ENCODE assay signal across 7 cellular contexts in the genomic region with DNA sequence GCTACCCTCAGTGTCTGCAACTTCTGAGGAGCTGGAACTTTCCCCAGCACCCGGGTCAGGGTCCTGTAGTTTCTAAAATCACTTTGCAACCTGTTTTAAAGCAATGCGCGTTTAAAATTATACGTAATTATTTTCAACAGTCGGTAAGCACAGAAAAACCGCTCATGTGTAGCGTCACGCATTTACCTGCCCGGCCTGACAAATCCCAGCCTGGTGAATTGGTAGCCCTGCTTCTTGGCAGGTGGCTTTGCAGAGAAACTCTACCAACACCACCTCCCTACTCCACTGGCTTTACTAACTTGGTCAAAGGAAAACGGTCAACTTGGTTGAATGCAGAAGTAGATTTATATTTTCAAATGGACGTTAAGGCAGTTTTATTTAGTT. TPM values are rescaled to one million over a fixed set of nuclear protein-coding genes. Genes with fewer than 3 reads are reported as not detected.
DNase-seq lines count a peak whose midpoint lies in the region; ATAC-seq and TF ChIP-seq lines count a peak whose summit lies in the region.

No MANE protein-coding gene starts in this region.

- no peak for TF ChIP-seq CTCF in WTC11 (IDR thresholded peaks at IDR 0.05)

- H3K9me3 Mint-ChIP-seq in WTC11, result peaks cover 7% of the 10 kb centered on the region
- peaks cover 0 to 3% (median 0%) of the 10 kb centered on the region in 6 donors for H3K9me3 Mint-ChIP-seq in immature natural killer cell

- H3K9me3 ChIP-seq in stomach smooth muscle (ENCODE audit: control insufficient read depth in 2 of 2, low read length in 2 of 2), result no peaks in the 10 kb centered on the region

- DNase-seq in WTC11 (ENCODE audit: low spot score) (peak; percentile 28), immature natural killer cell (no peak), NCI-H1417 treated with DMSO at 0.1 percent for 48 hours (lab: John Stamatoyannopoulos, UW) (no peak)

- no peaks in the 10 kb centered on the region for H3K36me3 ChIP-seq in stomach smooth muscle (ENCODE audit: control insufficient read depth in 2 of 2, insufficient read depth in 2 of 2, low read length in 2 of 2)

- peaks cover 0 to 6% of the 10 kb centered on the region in 2 donors for H3K27me3 ChIP-seq in stomach smooth muscle (ENCODE audit: control insufficient read depth in 1 of 2, insufficient read depth in 2 of 2, low read length in 2 of 2)

- H3K4me1 ChIP-seq in stomach smooth muscle (ENCODE audit: control insufficient read depth, insufficient read depth, low read length), result no peaks in the 10 kb centered on the region

- H3K4me1 Mint-ChIP-seq in WTC11 (peaks cover 19% of the 10 kb centered on the region), immature natural killer cell (peaks cover 9 to 22% of the 10 kb centered on the region in 2 donors)

- H3K36me3 Mint-ChIP-seq in WTC11 (peaks cover 8% of the 10 kb centered on the region), immature natural killer cell (peaks cover 0 to 4% (median 0%) of the 10 kb centered on the region in 3 donors)

- H3K27me3 Mint-ChIP-seq in WTC11 (ENCODE audit: low read depth) (peaks cover 3% of the 10 kb centered on the region; the same call in 1 of the 2 replicates), immature natural killer cell (ENCODE audit: low read depth in 3 of 3) (peaks cover 2 to 4% (median 2%) of the 10 kb centered on the region in 3 donors)

- CTCF ChIA-PET in WTC11 (lab: Charles Lee), result no interaction called here

- peak overlapping the region in 1 of 2 donors; percentile 8 for H3K9ac ChIP-seq in stomach smooth muscle (ENCODE audit: low read length in 2 of 2)

- no peak overlapping the region for H3K27ac Mint-ChIP-seq in WTC11
- H3K27ac Mint-ChIP-seq in immature natural killer cell, result peak overlapping the region in 1 of 6 donors; percentile 55

- POLR2A ChIA-PET in WTC11 (lab: Charles Lee), result no interaction called here

- no peak overlapping the region for H3K27ac ChIP-seq in stomach smooth muscle (ENCODE audit: low read length)

- H3K4me3 Mint-ChIP-seq in WTC11 (peak overlapping the region; percentile 69), immature natural killer cell (peak overlapping the region; percentile 80 to 90 (median 83))

- ATAC-seq in GM18519 (IDR thresholded peaks at IDR 0.05; ENCODE audit: low FRiP score, unreplicated experiment) (peak; percentile 5), HG03025 (IDR thresholded peaks at IDR 0.05; ENCODE audit: low FRiP score, unreplicated experiment) (peak; percentile 17), WTC11 (peak; percentile 36), HG02623 (IDR thresholded peaks at IDR 0.05; ENCODE audit: unreplicated experiment) (no peak)

- H3K4me3 ChIP-seq in stomach smooth muscle (ENCODE audit: low read length in 2 of 2), result peak overlapping the region; percentile 27 to 67

TF ChIP-seq in WTC11, 78 proteins besides CTCF, POLR2A, EP300 and RAD21:
- TF ChIP-seq ATF1 (CRISPR knock-in tag; IDR thresholded peaks at IDR 0.05) (no peak), TCF7 (CRISPR knock-in tag; IDR thresholded peaks at IDR 0.05; ENCODE audit: low read depth) (no peak), PREB (CRISPR knock-in tag; IDR thresholded peaks at IDR 0.05; ENCODE audit: borderline replicate concordance) (no peak), PRRX2 (CRISPR knock-in tag; IDR thresholded peaks at IDR 0.05) (no peak), NFYB (CRISPR knock-in tag; conservative IDR thresholded peaks at IDR 0.05; ENCODE audit: low read depth) (no peak), ETV6 (CRISPR knock-in tag; IDR thresholded peaks at IDR 0.05) (no peak), CDX4 (CRISPR knock-in tag; IDR thresholded peaks at IDR 0.05; ENCODE audit: borderline replicate concordance) (no peak), ZMAT4 (CRISPR knock-in tag; IDR thresholded peaks at IDR 0.05) (no peak), NFE2L1 (CRISPR knock-in tag; IDR thresholded peaks at IDR 0.05) (no peak), ZNF121 (CRISPR knock-in tag; IDR thresholded peaks at IDR 0.05) (no peak), TP53 (CRISPR knock-in tag; IDR thresholded peaks at IDR 0.05) (no peak)
- TF ChIP-seq, protein P1, sequence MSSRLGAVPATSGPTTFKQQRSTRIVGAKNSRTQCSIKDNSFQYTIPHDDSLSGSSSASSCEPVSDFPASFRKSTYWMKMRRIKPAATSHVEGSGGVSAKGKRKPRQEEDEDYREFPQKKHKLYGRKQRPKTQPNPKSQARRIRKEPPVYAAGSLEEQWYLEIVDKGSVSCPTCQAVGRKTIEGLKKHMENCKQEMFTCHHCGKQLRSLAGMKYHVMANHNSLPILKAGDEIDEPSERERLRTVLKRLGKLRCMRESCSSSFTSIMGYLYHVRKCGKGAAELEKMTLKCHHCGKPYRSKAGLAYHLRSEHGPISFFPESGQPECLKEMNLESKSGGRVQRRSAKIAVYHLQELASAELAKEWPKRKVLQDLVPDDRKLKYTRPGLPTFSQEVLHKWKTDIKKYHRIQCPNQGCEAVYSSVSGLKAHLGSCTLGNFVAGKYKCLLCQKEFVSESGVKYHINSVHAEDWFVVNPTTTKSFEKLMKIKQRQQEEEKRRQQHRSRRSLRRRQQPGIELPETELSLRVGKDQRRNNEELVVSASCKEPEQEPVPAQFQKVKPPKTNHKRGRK (CRISPR knock-in tag; IDR thresholded peaks at IDR 0.05; ENCODE audit: borderline replicate concordance), result no peak
- TF ChIP-seq, protein P2, sequence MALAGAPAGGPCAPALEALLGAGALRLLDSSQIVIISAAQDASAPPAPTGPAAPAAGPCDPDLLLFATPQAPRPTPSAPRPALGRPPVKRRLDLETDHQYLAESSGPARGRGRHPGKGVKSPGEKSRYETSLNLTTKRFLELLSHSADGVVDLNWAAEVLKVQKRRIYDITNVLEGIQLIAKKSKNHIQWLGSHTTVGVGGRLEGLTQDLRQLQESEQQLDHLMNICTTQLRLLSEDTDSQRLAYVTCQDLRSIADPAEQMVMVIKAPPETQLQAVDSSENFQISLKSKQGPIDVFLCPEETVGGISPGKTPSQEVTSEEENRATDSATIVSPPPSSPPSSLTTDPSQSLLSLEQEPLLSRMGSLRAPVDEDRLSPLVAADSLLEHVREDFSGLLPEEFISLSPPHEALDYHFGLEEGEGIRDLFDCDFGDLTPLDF (CRISPR knock-in tag; IDR thresholded peaks at IDR 0.05), result no peak
TF ChIP-seq in WTC11: peak in this region for 0.

RNA-seq across cellular contexts. Expression of gene BANK1, which starts 0.7 kb away (rescaled TPM):
- total RNA-seq in WTC11 (2021), result 0.53 to 0.87 TPM (median 0.68 TPM) in 3 replicates
- 1 to 10 TPM; 1.3 to 3.7 (median 1.4) TPM for polyA plus RNA-seq in immature natural killer cell
